Comparison of ENCODE assay signal across 27 cellular contexts in the genomic region with DNA sequence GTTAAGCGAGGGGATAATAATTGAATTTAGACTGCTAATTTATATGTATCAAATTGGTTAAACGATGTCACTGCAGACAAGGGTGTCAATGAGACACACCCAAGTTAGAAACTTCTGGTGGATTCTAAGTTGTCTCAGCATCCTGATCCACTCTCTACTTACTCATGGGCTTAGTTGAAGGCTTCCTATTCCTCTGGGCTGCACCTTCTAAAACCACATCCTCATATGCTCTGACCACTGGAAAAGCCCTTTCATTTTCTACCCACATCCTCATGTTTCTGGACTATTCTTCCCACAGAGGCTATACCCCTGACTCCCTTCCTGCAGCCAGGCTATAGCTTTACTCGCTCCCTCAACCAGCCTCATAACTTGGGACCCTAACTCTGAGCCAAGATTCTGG.
A peak's percentile ranks its signal among the peaks of the same experiment; 100 is the strongest.
DNase-seq lines count a peak whose midpoint lies in the region; ATAC-seq, FAIRE-seq and TF ChIP-seq lines count a peak whose summit lies in the region.
"Had no signal": no experiment of that assay in that cellular context is flagged by ENCODE, and none has a peak within 500 bp of the region (broad histone marks: within the 10 kb centered on the region; RNA-seq: fewer than 3 reads in every experiment).

No MANE protein-coding gene starts in this region.

- RAD21 ChIA-PET in GM12878 (lab: Charles Lee; ENCODE audit: unreplicated experiment) = interaction anchor here (1.1 kb wide), 2 partner anchors 10 to 103 kb away, joined by 3 to 4 read pairs; no protein-coding TSS in a partner anchor

- no peak for TF ChIP-seq EP300 in GM12878 (IDR thresholded peaks at IDR 0.05; ENCODE audit: borderline replicate concordance in 1 of 2, control insufficient read depth in 1 of 2, low read depth in 2 of 2, low read length in 2 of 2)

- H3K9ac ChIP-seq in DND-41 (ENCODE audit: low read depth, low read length) (no peak overlapping the region), GM12878 (ENCODE audit: control insufficient read depth, insufficient read depth, low read length) (no peak overlapping the region)

- H2AFZ ChIP-seq in DND-41 (ENCODE audit: low read depth, low read length) (no peak overlapping the region), GM12878 (ENCODE audit: control insufficient read depth, low read depth, low read length) (no peak overlapping the region)

- no TSS peak for BruUV-seq in GM12878 (replicated peaks; lab: Mats Ljungman, UMichigan)

- H3K4me3 ChIP-seq in DND-41 (ENCODE audit: low read depth in 1 of 2, low read length in 2 of 2) = no peak overlapping the region
- no peak overlapping the region for H3K4me3 ChIP-seq in GM12878
- no peak overlapping the region for H3K4me3 ChIP-seq in prostate gland

- WGBS in GM12878 (ENCODE audit: insufficient coverage, insufficient replicate concordance, low lambda C conversion rate, missing lambda C conversion rate) = 25% methylated on average over 3 of the region's 3 CpGs
- WGBS in prostate gland = 86% methylated on average over 3 of the region's 3 CpGs

- intact Hi-C loops in GM12878 (cut with micrococcal nuclease; ENCODE audit: unreplicated experiment) = no loop called here
- intact Hi-C loops in prostate gland (cut with DNase I) = no loop called here

- no peaks in the 10 kb centered on the region for H3K36me3 ChIP-seq in DND-41 (ENCODE audit: insufficient read depth, low read length)
- H3K36me3 ChIP-seq in GM12878 (ENCODE audit: control insufficient read depth in 2 of 2, insufficient read depth in 2 of 2, low read length in 1 of 2) = no peaks in the 10 kb centered on the region
- no peaks in the 10 kb centered on the region for H3K36me3 ChIP-seq in prostate gland

- TF ChIP-seq CTCF in DND-41 (IDR thresholded peaks at IDR 0.05; ENCODE audit: borderline replicate concordance, extremely low read depth, low read length, poor library complexity, severe bottlenecking) (no peak), GM12878 (IDR thresholded peaks at IDR 0.05 in 2 of 3, conservative IDR thresholded peaks at IDR 0.05 in 1 of 3; ENCODE audit: control insufficient read depth in 2 of 3, extremely low read depth in 1 of 3, insufficient read depth in 1 of 3, low read depth in 3 of 3, low read length in 3 of 3) (no peak), prostate gland (IDR thresholded peaks at IDR 0.05) (no peak)

- no peaks in the 10 kb centered on the region for H3K9me3 ChIP-seq in DND-41 (ENCODE audit: insufficient read depth, low read length, severe bottlenecking)
- H3K9me3 ChIP-seq in GM12878 (replicated peaks; ENCODE audit: control insufficient read depth, insufficient read depth, low read length) = no peaks in the 10 kb centered on the region
- no peaks in the 10 kb centered on the region for H3K9me3 ChIP-seq in prostate gland
- H3K9me3 ChIP-seq: Caco-2 had no signal

- H3K4me1 ChIP-seq in DND-41 (ENCODE audit: insufficient read depth, low read length) (peaks cover 15% of the 10 kb centered on the region), GM12878 (ENCODE audit: control insufficient read depth, insufficient read depth, low read length) (no peaks in the 10 kb centered on the region), prostate gland (replicated peaks) (no peaks in the 10 kb centered on the region)
- H3K4me1 ChIP-seq: Caco-2 had no signal

- H3K27me3 ChIP-seq in DND-41 (ENCODE audit: insufficient read depth, low read length, poor library complexity) = no peaks in the 10 kb centered on the region
- H3K27me3 ChIP-seq in GM12878 (replicated peaks in 1 of 2; ENCODE audit: control insufficient read depth in 2 of 2, insufficient read depth in 2 of 2, low read length in 1 of 2) = no peaks in the 10 kb centered on the region
- H3K27me3 ChIP-seq in prostate gland (replicated peaks; ENCODE audit: insufficient read depth) = no peaks in the 10 kb centered on the region

- H3K79me2 ChIP-seq in DND-41 (ENCODE audit: insufficient read depth, low read length) (no peaks in the 10 kb centered on the region), GM12878 (ENCODE audit: control insufficient read depth, insufficient read depth, low read length) (no peaks in the 10 kb centered on the region)

- TF ChIP-seq POLR2A in GM12878 (IDR thresholded peaks at IDR 0.05; ENCODE audit: low read depth, low read length) = no peak
- TF ChIP-seq POLR2A in prostate gland (IDR thresholded peaks at IDR 0.05) = no peak

- peak; percentile 25 for DNase-seq in DND-41
- peak; percentile 28 for DNase-seq in H4 (ENCODE audit: low spot score)
- DNase-seq in RCC 7860 (ENCODE audit: low spot score) = peak; percentile 29
- DNase-seq in GM12878 (ENCODE audit: low read depth, low spot score) = no peak
- DNase-seq in prostate gland (ENCODE audit: low spot score) = no peak
- no peak for DNase-seq in 8988T
- DNase-seq in NCI-H1105 (lab: John Stamatoyannopoulos, UW) = no peak
- DNase-seq: AML-193, Caco-2, EL, H7, HFFc6, IMR-90, MM.1S, NCI-H1436, NCI-H1930, NCI-H226, NCI-H524, NCI-H82, OCI-M1, SIG-M5 had no signal

- no peaks in the 10 kb centered on the region for H4K20me1 ChIP-seq in DND-41 (ENCODE audit: insufficient read depth, low read length)
- no peaks in the 10 kb centered on the region for H4K20me1 ChIP-seq in GM12878 (ENCODE audit: control insufficient read depth, insufficient read depth)

- POLR2A ChIA-PET in GM12878 (lab: Charles Lee) = no interaction called here

- SMC1A ChIA-PET in GM12878 (lab: Charles Lee; ENCODE audit: uncharacterized antibody, unreplicated experiment) = interaction anchor here (1.0 to 2.2 kb wide), 5 partner anchors 9 to 114 kb away, joined by 3 to 15 read pairs (median 3); no protein-coding TSS in a partner anchor

- TF ChIP-seq RAD21 in GM12878 (IDR thresholded peaks at IDR 0.05; ENCODE audit: insufficient read depth, low read depth, low read length) = no peak

- in situ Hi-C loops in GM12878 (cut with MboI) = no loop called here

- ATAC-seq in DND-41 (ENCODE audit: insufficient read depth, low read depth) = peak; percentile 85
- ATAC-seq in GM12878 = no peak
- ATAC-seq in GM21367 (IDR thresholded peaks at IDR 0.05; ENCODE audit: unreplicated experiment) = no peak
- ATAC-seq: SK-N-SH treated with all-trans-retinoic acid at 6 μM for 48 hours had no signal

- CTCF ChIA-PET in GM12878 (lab: Yijun Ruan, JAX) = interaction anchor here (1.3 to 1.7 kb wide), 4 partner anchors 9 to 118 kb away, joined by 3 to 10 read pairs (median 4); no protein-coding TSS in a partner anchor

- FAIRE-seq in RCC 7860 (lab: Jason Lieb, UNC) (no peak), GM12878 (lab: Jason Lieb, UNC) (no peak)
- FAIRE-seq: GM12892, HTR-8/SVneo had no signal

- H3K4me2 ChIP-seq in DND-41 (ENCODE audit: insufficient read depth, low read length) = no peak overlapping the region
- no peak overlapping the region for H3K4me2 ChIP-seq in GM12878 (ENCODE audit: control insufficient read depth, insufficient read depth)

- H3K27ac ChIP-seq in DND-41 (ENCODE audit: low read length) (0 out of 2 replicates have a peak overlapping the region, but pooled peaks have one; percentile 18), GM12878 (ENCODE audit: control insufficient read depth, insufficient read depth) (no peak overlapping the region), prostate gland (no peak overlapping the region)
- H3K27ac ChIP-seq: HL-60, RWPE1 had no signal

TF ChIP-seq in GM12878, 131 proteins besides CTCF, POLR2A, EP300 and RAD21:
- TF ChIP-seq RUNX3 (IDR thresholded peaks at IDR 0.05; ENCODE audit: low read length) (peak; percentile 79), IKZF2 (IDR thresholded peaks at IDR 0.05) (0 out of 4 replicates have a peak, but pooled peaks of 1 of the 2 experiments have one; percentile 13), ETV6 (conservative IDR thresholded peaks at IDR 0.05 in 1 of 2, IDR thresholded peaks at IDR 0.05 in 1 of 2; ENCODE audit: borderline replicate concordance in 1 of 2, low read depth in 1 of 2) (no peak), FOXM1 (IDR thresholded peaks at IDR 0.05; ENCODE audit: low read depth, low read length) (no peak), CREM (IDR thresholded peaks at IDR 0.05; ENCODE audit: low read depth) (no peak)
- TF ChIP-seq, protein P1, sequence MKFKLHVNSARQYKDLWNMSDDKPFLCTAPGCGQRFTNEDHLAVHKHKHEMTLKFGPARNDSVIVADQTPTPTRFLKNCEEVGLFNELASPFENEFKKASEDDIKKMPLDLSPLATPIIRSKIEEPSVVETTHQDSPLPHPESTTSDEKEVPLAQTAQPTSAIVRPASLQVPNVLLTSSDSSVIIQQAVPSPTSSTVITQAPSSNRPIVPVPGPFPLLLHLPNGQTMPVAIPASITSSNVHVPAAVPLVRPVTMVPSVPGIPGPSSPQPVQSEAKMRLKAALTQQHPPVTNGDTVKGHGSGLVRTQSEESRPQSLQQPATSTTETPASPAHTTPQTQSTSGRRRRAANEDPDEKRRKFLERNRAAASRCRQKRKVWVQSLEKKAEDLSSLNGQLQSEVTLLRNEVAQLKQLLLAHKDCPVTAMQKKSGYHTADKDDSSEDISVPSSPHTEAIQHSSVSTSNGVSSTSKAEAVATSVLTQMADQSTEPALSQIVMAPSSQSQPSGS (IDR thresholded peaks at IDR 0.05; ENCODE audit: low read length) = no peak

Comparison
In these comparisons a context has a peak if more than half of its experiments do, and no peak if none do; other contexts are left out.
1. DNase-seq: peak in DND-41 (single experiment), H4 (single experiment) and RCC 7860 (single experiment); none in GM12878 (single experiment), prostate gland (single experiment), 8988T (single experiment) and NCI-H1105 (single experiment).